Comparison of ENCODE assay signal across 1 cellular context in genomic region chr6:5878792-5879191, GRCh38.
TF ChIP-seq lines count a peak whose summit lies in the region.

No MANE protein-coding gene starts in this region.

TF ChIP-seq in GM12878, 131 proteins besides CTCF, POLR2A, EP300 and RAD21:
- no peak for TF ChIP-seq POLR2AphosphoS2 (IDR thresholded peaks at IDR 0.05; ENCODE audit: low read depth, low read length)
- no peak for TF ChIP-seq STAT3 (IDR thresholded peaks at IDR 0.05; ENCODE audit: low read depth, low read length)
- TF ChIP-seq SREBF1 (IDR thresholded peaks at IDR 0.05; ENCODE audit: low read length), result no peak
- no peak for TF ChIP-seq SMARCA5 (IDR thresholded peaks at IDR 0.05)
- TF ChIP-seq PAX5 (IDR thresholded peaks at IDR 0.05; ENCODE audit: borderline replicate concordance, low read depth, low read length), result no peak
- TF ChIP-seq LARP7 (IDR thresholded peaks at IDR 0.05), result no peak
- no peak for TF ChIP-seq BCL11A (IDR thresholded peaks at IDR 0.05; ENCODE audit: low read depth, low read length)
- TF ChIP-seq ZZZ3 (IDR thresholded peaks at IDR 0.05; ENCODE audit: control insufficient read depth, insufficient read length, low read depth), result no peak
- TF ChIP-seq NKRF (conservative IDR thresholded peaks at IDR 0.05), result no peak
- no peak for TF ChIP-seq KDM1A (IDR thresholded peaks at IDR 0.05; ENCODE audit: borderline replicate concordance)
- no peak for TF ChIP-seq HDAC2 (IDR thresholded peaks at IDR 0.05)
- TF ChIP-seq FOS (IDR thresholded peaks at IDR 0.05; ENCODE audit: borderline replicate concordance, extremely low read depth, insufficient read length), result no peak
- TF ChIP-seq SIX5 (IDR thresholded peaks at IDR 0.05; ENCODE audit: low read depth, low read length, severe bottlenecking), result no peak
